Comparison of ENCODE assay signal across 2 cellular contexts in genomic region chr6:31876357-31876756, GRCh38.
TF ChIP-seq lines count a peak whose summit lies in the region.

No MANE protein-coding gene starts in this region.

TF ChIP-seq in HepG2, 621 proteins besides CTCF, POLR2A, EP300 and RAD21:
- TF ChIP-seq ZNF318 (CRISPR knock-in tag; IDR thresholded peaks at IDR 0.05) (no peak), ZNF253 (CRISPR knock-in tag; IDR thresholded peaks at IDR 0.05; ENCODE audit: borderline replicate concordance) (no peak), TEAD2 (CRISPR knock-in tag; IDR thresholded peaks at IDR 0.05) (no peak), ZNF121 (CRISPR knock-in tag; IDR thresholded peaks at IDR 0.05) (peak; percentile 70; the same call in 1 of the 2 replicates), HOXA5 (CRISPR knock-in tag; IDR thresholded peaks at IDR 0.05) (no peak)

TF ChIP-seq in HEK293T, 16 proteins besides CTCF, POLR2A, EP300 and RAD21:
- no peak for TF ChIP-seq FOXA1 (IDR thresholded peaks at IDR 0.05)
- no peak for TF ChIP-seq SUZ12 (IDR thresholded peaks at IDR 0.05)
- no peak for TF ChIP-seq BHLHE40 (IDR thresholded peaks at IDR 0.05; ENCODE audit: borderline replicate concordance)
- no peak for TF ChIP-seq TARDBP (IDR thresholded peaks at IDR 0.05)
- no peak for TF ChIP-seq ELF4 (IDR thresholded peaks at IDR 0.05)
- no peak for TF ChIP-seq ARNT (IDR thresholded peaks at IDR 0.05)
- TF ChIP-seq CTBP1 (IDR thresholded peaks at IDR 0.05; ENCODE audit: borderline replicate concordance): no peak
- TF ChIP-seq, protein P1, sequence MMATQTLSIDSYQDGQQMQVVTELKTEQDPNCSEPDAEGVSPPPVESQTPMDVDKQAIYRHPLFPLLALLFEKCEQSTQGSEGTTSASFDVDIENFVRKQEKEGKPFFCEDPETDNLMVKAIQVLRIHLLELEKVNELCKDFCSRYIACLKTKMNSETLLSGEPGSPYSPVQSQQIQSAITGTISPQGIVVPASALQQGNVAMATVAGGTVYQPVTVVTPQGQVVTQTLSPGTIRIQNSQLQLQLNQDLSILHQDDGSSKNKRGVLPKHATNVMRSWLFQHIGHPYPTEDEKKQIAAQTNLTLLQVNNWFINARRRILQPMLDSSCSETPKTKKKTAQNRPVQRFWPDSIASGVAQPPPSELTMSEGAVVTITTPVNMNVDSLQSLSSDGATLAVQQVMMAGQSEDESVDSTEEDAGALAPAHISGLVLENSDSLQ (IDR thresholded peaks at IDR 0.05): no peak
- no peak for TF ChIP-seq NFRKB (IDR thresholded peaks at IDR 0.05)
- no peak for TF ChIP-seq SP1 (IDR thresholded peaks at IDR 0.05)
- TF ChIP-seq FOXK2 (IDR thresholded peaks at IDR 0.05): no peak
